26 cellular contexts compared by ENCODE assay signal in the genomic region with DNA sequence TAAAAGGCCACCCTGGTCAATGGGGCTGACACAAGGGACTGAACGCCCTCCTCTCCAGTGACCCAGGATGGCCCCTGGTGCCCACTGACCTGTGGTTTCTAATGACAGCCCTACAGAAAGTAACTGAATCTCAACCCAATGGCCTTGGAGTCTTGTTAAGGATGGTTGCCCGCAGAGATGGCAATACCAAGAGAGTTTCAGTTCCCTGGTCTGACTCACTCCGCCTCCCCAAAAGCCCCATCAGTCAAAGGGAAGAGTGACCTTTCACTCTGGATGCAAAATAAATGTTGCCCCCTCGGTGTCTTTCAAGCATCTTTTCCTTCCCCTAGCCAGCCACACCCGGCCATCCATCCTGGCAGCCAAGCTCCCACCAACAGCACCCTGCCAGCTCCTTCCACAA. TPM values are rescaled to one million over a fixed set of nuclear protein-coding genes. Genes with fewer than 3 reads are reported as not detected.
DNase-seq lines count a peak whose midpoint lies in the region; ATAC-seq and TF ChIP-seq lines count a peak whose summit lies in the region.
"Had no signal": no experiment of that assay in that cellular context is flagged by ENCODE, and none has a peak within 500 bp of the region (broad histone marks: within the 10 kb centered on the region; RNA-seq: fewer than 3 reads in every experiment).

No MANE protein-coding gene starts in this region.

- H3K36me3 ChIP-seq in endodermal cell (ENCODE audit: control insufficient read depth, insufficient read depth, low read length) = no peaks in the 10 kb centered on the region
- H3K36me3 ChIP-seq: BLaER1 treated with 17β-estradiol and CSF1 and Interleukin-3, amounts not matched to agents 10 nM and 100 nM had no signal

- H3K27me3 ChIP-seq in endodermal cell (ENCODE audit: control insufficient read depth, insufficient read depth, low read length, poor library complexity, severe bottlenecking) = no peaks in the 10 kb centered on the region
- H3K27me3 ChIP-seq: BLaER1 treated with 17β-estradiol and CSF1 and Interleukin-3, amounts not matched to agents 10 nM and 100 nM had no signal

- peaks cover 11% of the 10 kb centered on the region for H3K27me3 Mint-ChIP-seq in endodermal cell (ENCODE audit: insufficient read depth)

- ATAC-seq in GM18868 (IDR thresholded peaks at IDR 0.05; ENCODE audit: unreplicated experiment) (peak; percentile 67), GM18909 (IDR thresholded peaks at IDR 0.05; ENCODE audit: poor library complexity, unreplicated experiment) (no peak)
- ATAC-seq: GM23338, T-helper 17 cell had no signal

- peaks cover 1% of the 10 kb centered on the region for H3K9me3 Mint-ChIP-seq in endodermal cell

- H3K27ac Mint-ChIP-seq in endodermal cell = no peak overlapping the region
- H3K27ac Mint-ChIP-seq: CD4-positive, alpha-beta memory T cell; GM23338; T-helper 17 cell had no signal

- H3K4me1 ChIP-seq in endodermal cell (ENCODE audit: control insufficient read depth, insufficient read depth, low read length) = no peaks in the 10 kb centered on the region
- H3K4me1 ChIP-seq: Caco-2 had no signal

- no peak overlapping the region for H3K4me3 Mint-ChIP-seq in endodermal cell
- H3K4me3 Mint-ChIP-seq: CD4-positive, alpha-beta memory T cell; GM23338; T-helper 17 cell had no signal

- 85 to 87% methylated on average over 3 to 5 of the region's 5 CpGs for WGBS in endodermal cell (ENCODE audit: insufficient coverage in 1 of 2, insufficient read length in 1 of 2), 2 experiments

- no peak for TF ChIP-seq CTCF in coronary artery (IDR thresholded peaks at IDR 0.05)
- TF ChIP-seq CTCF in endodermal cell (conservative IDR thresholded peaks at IDR 0.05) = no peak

- no peak overlapping the region for H3K4me3 ChIP-seq in coronary artery
- H3K4me3 ChIP-seq in endodermal cell (ENCODE audit: low read length) = no peak overlapping the region
- H3K4me3 ChIP-seq: BLaER1 treated with 17β-estradiol and CSF1 and Interleukin-3, amounts not matched to agents 10 nM and 100 nM; GM23338; SK-N-MC had no signal

- H3K27ac ChIP-seq in coronary artery (no peak overlapping the region), endodermal cell (ENCODE audit: low read depth, low read length) (no peak overlapping the region)
- H3K27ac ChIP-seq: BLaER1 treated with 17β-estradiol and CSF1 and Interleukin-3, amounts not matched to agents 10 nM and 100 nM; HL-60; RWPE1; SK-N-MC had no signal

- H3K4me1 Mint-ChIP-seq in endodermal cell = no peaks in the 10 kb centered on the region
- H3K4me1 Mint-ChIP-seq: CD4-positive, alpha-beta memory T cell; GM23338; T-helper 17 cell had no signal

- no peaks in the 10 kb centered on the region for H3K9me3 ChIP-seq in endodermal cell (ENCODE audit: control insufficient read depth, low read length)
- H3K9me3 ChIP-seq: BLaER1 treated with 17β-estradiol and CSF1 and Interleukin-3, amounts not matched to agents 10 nM and 100 nM; Caco-2 had no signal

- no peak overlapping the region for H3K9ac ChIP-seq in endodermal cell (ENCODE audit: extremely low read depth, low read length, poor library complexity, severe bottlenecking)
- H3K9ac ChIP-seq: BLaER1 treated with 17β-estradiol and CSF1 and Interleukin-3, amounts not matched to agents 10 nM and 100 nM had no signal

- H3K36me3 Mint-ChIP-seq in endodermal cell (ENCODE audit: low read depth) = no peaks in the 10 kb centered on the region
- H3K36me3 Mint-ChIP-seq: CD4-positive, alpha-beta memory T cell had no signal

- DNase-seq in MV-4-11 (lab: John Stamatoyannopoulos, UW) = peak; percentile 85
- DNase-seq in coronary artery (ENCODE audit: low spot score) = peak; percentile 40
- DNase-seq in retina = no peak
- no peak for DNase-seq in endodermal cell
- DNase-seq in hippocampal formation (lab: John Stamatoyannopoulos, UW) = no peak
- DNase-seq: Caco-2; CD4-positive, alpha-beta memory T cell; DMS 273 treated with DMSO at 0.1 percent for 48 hours; DMS79 treated with DMSO at 0.1 percent for 48 hours; HCEC 1CT; KBM-7; NCI-H1694; NCI-H2081 treated with DMSO at 0.1 percent for 48 hours; NCI-H2171 treated with DMSO at 0.1 percent for 48 hours; NCI-H526; SHP77 treated with DMSO at 0.1 percent for 48 hours; SW 1271; T-helper 17 cell had no signal

RNA-seq across cellular contexts. Expression of a gene that starts 57.7 kb away (rescaled TPM):
- under 1 TPM; 0.07 to 0.13 TPM for total RNA-seq in endodermal cell
- polyA plus RNA-seq in endodermal cell (2013, experiment 1 of 2) = 0.21 TPM
- polyA plus RNA-seq in endodermal cell (2013, experiment 2 of 2) = 0.08 TPM
- total RNA-seq: CD4-positive, alpha-beta memory T cell; GM23338; HT-29; T-helper 17 cell had no signal
- polyA plus RNA-seq: CD4-positive, alpha-beta memory T cell; GM23338 had no signal

Comparison
In these comparisons a context has a peak if more than half of its experiments do, and no peak if none do; other contexts are left out.
1. DNase-seq: peak in MV-4-11 (single experiment) and coronary artery (single experiment); none in retina (single experiment), endodermal cell (single experiment) and hippocampal formation (0 of 2).